1 cellular context compared by ENCODE assay signal in the genomic region with DNA sequence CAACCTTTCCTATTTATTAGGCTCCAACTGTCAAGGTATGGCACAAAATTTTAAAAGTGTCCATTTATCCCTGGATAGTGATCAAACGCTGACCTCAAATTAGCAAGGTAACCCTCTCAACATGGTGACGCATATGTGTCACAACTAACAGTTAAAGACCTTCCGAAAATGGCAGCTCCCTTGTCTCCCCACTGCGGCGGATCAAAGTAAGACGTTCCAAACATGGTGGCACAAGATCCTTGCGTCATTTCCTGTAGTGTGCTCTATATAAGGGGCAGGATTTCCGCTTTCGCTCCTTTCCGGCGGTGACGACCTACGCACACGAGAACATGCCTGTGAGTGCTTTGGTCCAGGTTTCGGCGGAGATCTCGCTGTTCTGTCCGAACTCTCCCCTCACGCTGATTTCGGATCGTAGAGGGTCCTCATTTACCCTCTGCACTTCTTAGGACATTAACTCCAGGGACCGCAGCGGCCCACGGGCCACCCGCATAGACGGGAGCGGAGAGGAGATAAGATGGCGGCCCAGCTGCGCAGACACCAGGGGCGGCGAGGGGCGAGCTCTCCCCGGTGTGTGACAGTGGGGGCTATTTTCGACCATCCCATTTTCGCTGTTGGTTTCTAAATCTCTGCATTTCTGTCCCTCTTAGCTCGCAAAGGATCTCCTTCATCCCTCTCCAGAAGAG.
A peak's percentile ranks its signal among the peaks of the same experiment; 100 is the strongest.
TF ChIP-seq lines count a peak whose summit lies in the region.

A gene (plus strand): TSS at position 295 of the 683 bp plus-strand sequence. CDS start 35 bp downstream, at position 330.

TF ChIP-seq in HepG2, 621 proteins besides CTCF, POLR2A, EP300 and RAD21 (continued from another document and continues in another):
- TF ChIP-seq, protein P1, sequence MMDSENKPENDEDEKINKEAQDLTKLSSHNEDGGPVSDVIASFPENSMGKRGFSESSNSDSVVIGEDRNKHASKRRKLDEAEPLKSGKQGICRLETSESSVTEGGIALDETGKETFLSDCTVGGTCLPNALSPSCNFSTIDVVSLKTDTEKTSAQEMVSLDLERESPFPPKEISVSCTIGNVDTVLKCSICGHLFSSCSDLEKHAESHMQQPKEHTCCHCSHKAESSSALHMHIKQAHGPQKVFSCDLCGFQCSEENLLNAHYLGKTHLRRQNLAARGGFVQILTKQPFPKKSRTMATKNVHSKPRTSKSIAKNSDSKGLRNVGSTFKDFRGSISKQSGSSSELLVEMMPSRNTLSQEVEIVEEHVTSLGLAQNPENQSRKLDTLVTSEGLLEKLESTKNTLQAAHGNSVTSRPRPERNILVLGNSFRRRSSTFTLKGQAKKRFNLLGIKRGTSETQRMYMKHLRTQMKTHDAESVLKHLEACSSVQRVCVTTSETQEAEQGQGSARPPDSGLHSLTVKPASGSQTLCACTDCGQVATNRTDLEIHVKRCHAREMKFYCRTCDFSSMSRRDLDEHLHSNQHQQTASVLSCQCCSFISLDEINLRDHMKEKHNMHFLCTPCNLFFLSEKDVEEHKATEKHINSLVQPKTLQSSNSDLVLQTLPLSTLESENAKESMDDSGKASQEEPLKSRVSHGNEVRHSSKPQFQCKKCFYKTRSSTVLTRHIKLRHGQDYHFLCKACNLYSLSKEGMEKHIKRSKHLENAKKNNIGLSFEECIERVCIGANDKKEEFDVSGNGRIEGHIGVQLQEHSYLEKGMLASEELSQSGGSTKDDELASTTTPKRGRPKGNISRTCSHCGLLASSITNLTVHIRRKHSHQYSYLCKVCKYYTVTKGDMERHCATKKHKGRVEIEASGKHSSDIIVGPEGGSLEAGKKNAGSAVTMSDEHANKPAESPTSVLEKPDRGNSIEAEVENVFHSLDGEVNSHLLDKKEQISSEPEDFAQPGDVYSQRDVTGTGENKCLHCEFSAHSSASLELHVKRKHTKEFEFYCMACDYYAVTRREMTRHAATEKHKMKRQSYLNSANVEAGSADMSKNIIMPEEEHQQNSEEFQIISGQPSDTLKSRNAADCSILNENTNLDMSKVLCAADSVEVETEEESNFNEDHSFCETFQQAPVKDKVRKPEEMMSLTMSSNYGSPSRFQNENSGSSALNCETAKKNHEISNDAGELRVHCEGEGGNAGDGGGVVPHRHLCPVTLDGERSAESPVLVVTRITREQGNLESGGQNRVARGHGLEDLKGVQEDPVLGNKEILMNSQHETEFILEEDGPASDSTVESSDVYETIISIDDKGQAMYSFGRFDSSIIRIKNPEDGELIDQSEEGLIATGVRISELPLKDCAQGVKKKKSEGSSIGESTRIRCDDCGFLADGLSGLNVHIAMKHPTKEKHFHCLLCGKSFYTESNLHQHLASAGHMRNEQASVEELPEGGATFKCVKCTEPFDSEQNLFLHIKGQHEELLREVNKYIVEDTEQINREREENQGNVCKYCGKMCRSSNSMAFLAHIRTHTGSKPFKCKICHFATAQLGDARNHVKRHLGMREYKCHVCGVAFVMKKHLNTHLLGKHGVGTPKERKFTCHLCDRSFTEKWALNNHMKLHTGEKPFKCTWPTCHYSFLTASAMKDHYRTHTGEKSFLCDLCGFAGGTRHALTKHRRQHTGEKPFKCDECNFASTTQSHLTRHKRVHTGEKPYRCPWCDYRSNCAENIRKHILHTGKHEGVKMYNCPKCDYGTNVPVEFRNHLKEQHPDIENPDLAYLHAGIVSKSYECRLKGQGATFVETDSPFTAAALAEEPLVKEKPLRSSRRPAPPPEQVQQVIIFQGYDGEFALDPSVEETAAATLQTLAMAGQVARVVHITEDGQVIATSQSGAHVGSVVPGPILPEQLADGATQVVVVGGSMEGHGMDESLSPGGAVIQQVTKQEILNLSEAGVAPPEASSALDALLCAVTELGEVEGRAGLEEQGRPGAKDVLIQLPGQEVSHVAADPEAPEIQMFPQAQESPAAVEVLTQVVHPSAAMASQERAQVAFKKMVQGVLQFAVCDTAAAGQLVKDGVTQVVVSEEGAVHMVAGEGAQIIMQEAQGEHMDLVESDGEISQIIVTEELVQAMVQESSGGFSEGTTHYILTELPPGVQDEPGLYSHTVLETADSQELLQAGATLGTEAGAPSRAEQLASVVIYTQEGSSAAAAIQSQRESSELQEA (CRISPR knock-in tag; IDR thresholded peaks at IDR 0.05; ENCODE audit: not compliant biosample characterization), result no peak
- no peak for TF ChIP-seq ATM (IDR thresholded peaks at IDR 0.05; ENCODE audit: borderline replicate concordance)
- TF ChIP-seq, protein P2, sequence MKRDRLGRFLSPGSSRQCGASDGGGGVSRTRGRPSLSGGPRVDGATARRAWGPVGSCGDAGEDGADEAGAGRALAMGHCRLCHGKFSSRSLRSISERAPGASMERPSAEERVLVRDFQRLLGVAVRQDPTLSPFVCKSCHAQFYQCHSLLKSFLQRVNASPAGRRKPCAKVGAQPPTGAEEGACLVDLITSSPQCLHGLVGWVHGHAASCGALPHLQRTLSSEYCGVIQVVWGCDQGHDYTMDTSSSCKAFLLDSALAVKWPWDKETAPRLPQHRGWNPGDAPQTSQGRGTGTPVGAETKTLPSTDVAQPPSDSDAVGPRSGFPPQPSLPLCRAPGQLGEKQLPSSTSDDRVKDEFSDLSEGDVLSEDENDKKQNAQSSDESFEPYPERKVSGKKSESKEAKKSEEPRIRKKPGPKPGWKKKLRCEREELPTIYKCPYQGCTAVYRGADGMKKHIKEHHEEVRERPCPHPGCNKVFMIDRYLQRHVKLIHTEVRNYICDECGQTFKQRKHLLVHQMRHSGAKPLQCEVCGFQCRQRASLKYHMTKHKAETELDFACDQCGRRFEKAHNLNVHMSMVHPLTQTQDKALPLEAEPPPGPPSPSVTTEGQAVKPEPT (CRISPR knock-in tag; IDR thresholded peaks at IDR 0.05; ENCODE audit: low read depth), result peak; percentile 85; the same call in 1 of the 2 replicates
- TF ChIP-seq NFRKB (IDR thresholded peaks at IDR 0.05), result no peak; the same call in 1 of the 2 replicates
- TF ChIP-seq, protein P3, sequence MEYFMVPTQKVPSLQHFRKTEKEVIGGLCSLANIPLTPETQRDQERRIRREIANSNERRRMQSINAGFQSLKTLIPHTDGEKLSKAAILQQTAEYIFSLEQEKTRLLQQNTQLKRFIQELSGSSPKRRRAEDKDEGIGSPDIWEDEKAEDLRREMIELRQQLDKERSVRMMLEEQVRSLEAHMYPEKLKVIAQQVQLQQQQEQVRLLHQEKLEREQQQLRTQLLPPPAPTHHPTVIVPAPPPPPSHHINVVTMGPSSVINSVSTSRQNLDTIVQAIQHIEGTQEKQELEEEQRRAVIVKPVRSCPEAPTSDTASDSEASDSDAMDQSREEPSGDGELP (IDR thresholded peaks at IDR 0.05; ENCODE audit: borderline replicate concordance, low read depth), result 0 out of 2 replicates have a peak, but pooled peaks have one; percentile 6
- 0 out of 2 replicates have a peak, but pooled peaks have one; percentile 58 for TF ChIP-seq ZNF790 (CRISPR knock-in tag; IDR thresholded peaks at IDR 0.05; ENCODE audit: borderline replicate concordance)
- peak; percentile 94 for TF ChIP-seq THAP11 (CRISPR knock-in tag; IDR thresholded peaks at IDR 0.05)
- TF ChIP-seq, protein P4, sequence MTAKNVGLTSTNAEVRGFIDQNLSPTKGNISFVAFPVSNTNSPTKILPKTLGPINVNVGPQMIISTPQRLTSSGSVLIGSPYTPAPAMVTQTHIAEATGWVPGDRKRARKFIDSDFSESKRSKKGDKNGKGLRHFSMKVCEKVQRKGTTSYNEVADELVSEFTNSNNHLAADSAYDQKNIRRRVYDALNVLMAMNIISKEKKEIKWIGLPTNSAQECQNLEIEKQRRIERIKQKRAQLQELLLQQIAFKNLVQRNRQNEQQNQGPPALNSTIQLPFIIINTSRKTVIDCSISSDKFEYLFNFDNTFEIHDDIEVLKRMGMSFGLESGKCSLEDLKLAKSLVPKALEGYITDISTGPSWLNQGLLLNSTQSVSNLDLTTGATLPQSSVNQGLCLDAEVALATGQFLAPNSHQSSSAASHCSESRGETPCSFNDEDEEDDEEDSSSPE (CRISPR knock-in tag; IDR thresholded peaks at IDR 0.05), result no peak
- peak; percentile 52; the same call in 1 of the 2 replicates for TF ChIP-seq FOXJ3 (CRISPR knock-in tag; IDR thresholded peaks at IDR 0.05; ENCODE audit: borderline replicate concordance)
- TF ChIP-seq SIX4 (CRISPR knock-in tag; IDR thresholded peaks at IDR 0.05), result peak; percentile 35; the same call in 1 of the 2 replicates
- TF ChIP-seq, protein P5, sequence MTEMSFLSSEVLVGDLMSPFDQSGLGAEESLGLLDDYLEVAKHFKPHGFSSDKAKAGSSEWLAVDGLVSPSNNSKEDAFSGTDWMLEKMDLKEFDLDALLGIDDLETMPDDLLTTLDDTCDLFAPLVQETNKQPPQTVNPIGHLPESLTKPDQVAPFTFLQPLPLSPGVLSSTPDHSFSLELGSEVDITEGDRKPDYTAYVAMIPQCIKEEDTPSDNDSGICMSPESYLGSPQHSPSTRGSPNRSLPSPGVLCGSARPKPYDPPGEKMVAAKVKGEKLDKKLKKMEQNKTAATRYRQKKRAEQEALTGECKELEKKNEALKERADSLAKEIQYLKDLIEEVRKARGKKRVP (CRISPR knock-in tag; IDR thresholded peaks at IDR 0.05), result peak in 1 of 2 experiments; percentile 83; a peak in 2 of 4 replicates
- TF ChIP-seq, protein P6, sequence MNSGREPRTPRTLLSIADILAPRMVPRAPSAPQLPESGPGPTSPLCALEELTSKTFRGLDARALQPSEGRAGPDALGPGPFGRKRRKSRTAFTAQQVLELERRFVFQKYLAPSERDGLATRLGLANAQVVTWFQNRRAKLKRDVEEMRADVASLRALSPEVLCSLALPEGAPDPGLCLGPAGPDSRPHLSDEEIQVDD (CRISPR knock-in tag; IDR thresholded peaks at IDR 0.05; ENCODE audit: borderline replicate concordance), result no peak
- TF ChIP-seq ZNF230 (CRISPR knock-in tag; IDR thresholded peaks at IDR 0.05), result peak; percentile 87
- TF ChIP-seq ZNF274 (CRISPR knock-in tag; IDR thresholded peaks at IDR 0.05), result 0 out of 2 replicates have a peak, but pooled peaks have one; percentile 34
- TF ChIP-seq, protein P7, sequence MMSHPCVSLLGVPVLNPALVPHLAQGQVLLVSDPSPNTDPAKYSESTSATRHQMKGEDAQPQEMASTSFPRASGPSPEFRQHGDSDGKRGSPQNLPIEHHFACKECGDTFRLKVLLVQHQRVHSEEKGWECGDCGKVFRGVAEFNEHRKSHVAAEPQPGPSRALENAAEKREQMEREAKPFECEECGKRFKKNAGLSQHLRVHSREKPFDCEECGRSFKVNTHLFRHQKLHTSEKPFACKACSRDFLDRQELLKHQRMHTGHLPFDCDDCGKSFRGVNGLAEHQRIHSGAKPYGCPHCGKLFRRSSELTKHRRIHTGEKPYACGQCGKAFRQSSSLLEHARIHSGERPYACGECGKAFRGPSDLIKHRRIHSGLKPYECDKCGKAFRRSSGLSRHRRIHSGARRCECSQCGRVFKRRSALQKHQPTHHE (CRISPR knock-in tag; IDR thresholded peaks at IDR 0.05; ENCODE audit: borderline replicate concordance), result no peak; the same call in 1 of the 2 replicates
- TF ChIP-seq WIZ (CRISPR knock-in tag; IDR thresholded peaks at IDR 0.05), result peak; percentile 68; the same call in 1 of the 2 replicates
- 0 out of 2 replicates have a peak, but pooled peaks have one; percentile 80 for TF ChIP-seq ZNF570 (CRISPR knock-in tag; IDR thresholded peaks at IDR 0.05; ENCODE audit: borderline replicate concordance)
- no peak for TF ChIP-seq NONO (IDR thresholded peaks at IDR 0.05)
- peak; percentile 84 for TF ChIP-seq NONO (CRISPR knock-in tag; conservative IDR thresholded peaks at IDR 0.05)
- peak; percentile 64 for TF ChIP-seq HDAC2 (CRISPR knock-in tag; IDR thresholded peaks at IDR 0.05)
- no peak for TF ChIP-seq RBM39 (IDR thresholded peaks at IDR 0.05; ENCODE audit: low read depth, low read length, poor library complexity, severe bottlenecking)
- no peak for TF ChIP-seq SMYD3 (CRISPR knock-in tag; IDR thresholded peaks at IDR 0.05)
- TF ChIP-seq ZFP36L2 (CRISPR knock-in tag; IDR thresholded peaks at IDR 0.05), result 0 out of 2 replicates have a peak, but pooled peaks have one; percentile 72
- peak; percentile 93; the same call in 1 of the 2 replicates for TF ChIP-seq ZNF678 (CRISPR knock-in tag; IDR thresholded peaks at IDR 0.05)
- TF ChIP-seq PHF20 (CRISPR knock-in tag; IDR thresholded peaks at IDR 0.05), result peak; percentile 90
- TF ChIP-seq, protein P8, sequence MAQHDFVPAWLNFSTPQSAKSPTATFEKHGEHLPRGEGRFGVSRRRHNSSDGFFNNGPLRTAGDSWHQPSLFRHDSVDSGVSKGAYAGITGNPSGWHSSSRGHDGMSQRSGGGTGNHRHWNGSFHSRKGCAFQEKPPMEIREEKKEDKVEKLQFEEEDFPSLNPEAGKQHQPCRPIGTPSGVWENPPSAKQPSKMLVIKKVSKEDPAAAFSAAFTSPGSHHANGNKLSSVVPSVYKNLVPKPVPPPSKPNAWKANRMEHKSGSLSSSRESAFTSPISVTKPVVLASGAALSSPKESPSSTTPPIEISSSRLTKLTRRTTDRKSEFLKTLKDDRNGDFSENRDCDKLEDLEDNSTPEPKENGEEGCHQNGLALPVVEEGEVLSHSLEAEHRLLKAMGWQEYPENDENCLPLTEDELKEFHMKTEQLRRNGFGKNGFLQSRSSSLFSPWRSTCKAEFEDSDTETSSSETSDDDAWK (CRISPR knock-in tag; IDR thresholded peaks at IDR 0.05), result no peak
- peak; percentile 74; the same call in 1 of the 2 replicates for TF ChIP-seq MEIS2 (CRISPR knock-in tag; IDR thresholded peaks at IDR 0.05)
- no peak for TF ChIP-seq ZSCAN30 (CRISPR knock-in tag; IDR thresholded peaks at IDR 0.05)
- TF ChIP-seq ZNF598 (CRISPR knock-in tag; IDR thresholded peaks at IDR 0.05; ENCODE audit: borderline replicate concordance), result no peak
- 0 out of 2 replicates have a peak, but pooled peaks have one; percentile 49 for TF ChIP-seq HIVEP1 (CRISPR knock-in tag; IDR thresholded peaks at IDR 0.05)
- TF ChIP-seq, protein P9, sequence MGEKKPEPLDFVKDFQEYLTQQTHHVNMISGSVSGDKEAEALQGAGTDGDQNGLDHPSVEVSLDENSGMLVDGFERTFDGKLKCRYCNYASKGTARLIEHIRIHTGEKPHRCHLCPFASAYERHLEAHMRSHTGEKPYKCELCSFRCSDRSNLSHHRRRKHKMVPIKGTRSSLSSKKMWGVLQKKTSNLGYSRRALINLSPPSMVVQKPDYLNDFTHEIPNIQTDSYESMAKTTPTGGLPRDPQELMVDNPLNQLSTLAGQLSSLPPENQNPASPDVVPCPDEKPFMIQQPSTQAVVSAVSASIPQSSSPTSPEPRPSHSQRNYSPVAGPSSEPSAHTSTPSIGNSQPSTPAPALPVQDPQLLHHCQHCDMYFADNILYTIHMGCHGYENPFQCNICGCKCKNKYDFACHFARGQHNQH (CRISPR knock-in tag; IDR thresholded peaks at IDR 0.05), result peak; percentile 82; the same call in 1 of the 2 replicates
- peak; percentile 91 for TF ChIP-seq ZFX (CRISPR knock-in tag; IDR thresholded peaks at IDR 0.05; ENCODE audit: low read depth)
- no peak for TF ChIP-seq RBM22 (optimal IDR thresholded peaks at IDR 0.05; ENCODE audit: low read length)
- peak; percentile 83 for TF ChIP-seq ZNF772 (CRISPR knock-in tag; IDR thresholded peaks at IDR 0.05)
- peak; percentile 88; the same call in 1 of the 2 replicates for TF ChIP-seq GATA4 (IDR thresholded peaks at IDR 0.05; ENCODE audit: borderline replicate concordance, low read depth)
- peak; percentile 71 for TF ChIP-seq ATF7-NPFF (CRISPR knock-in tag; IDR thresholded peaks at IDR 0.05; ENCODE audit: low read depth)
- TF ChIP-seq RFX5 (IDR thresholded peaks at IDR 0.05; ENCODE audit: low read depth, low read length), result peak; percentile 47
- no peak for TF ChIP-seq ZEB1 (IDR thresholded peaks at IDR 0.05; ENCODE audit: insufficient replicate concordance, low read depth)
- peak; percentile 80 for TF ChIP-seq NFKB2 (CRISPR knock-in tag; IDR thresholded peaks at IDR 0.05; ENCODE audit: borderline replicate concordance)
- peak; percentile 50; the same call in 1 of the 2 replicates for TF ChIP-seq ZNF451 (CRISPR knock-in tag; IDR thresholded peaks at IDR 0.05)
